Comparison of ENCODE assay signal across 2 cellular contexts in genomic region chr19:21362291-21362690, GRCh38.
TF ChIP-seq lines count a peak whose summit lies in the region.

No MANE protein-coding gene starts in this region.

TF ChIP-seq in GM23338, 12 proteins besides CTCF, POLR2A, EP300 and RAD21:
- no peak for TF ChIP-seq EZH2phosphoT487 (IDR thresholded peaks at IDR 0.05; ENCODE audit: unreplicated experiment)
- no peak for TF ChIP-seq REST (IDR thresholded peaks at IDR 0.05; ENCODE audit: unreplicated experiment)
- TF ChIP-seq STAT1 (IDR thresholded peaks at IDR 0.05; ENCODE audit: unreplicated experiment), result no peak
- TF ChIP-seq NANOG (IDR thresholded peaks at IDR 0.05; ENCODE audit: borderline replicate concordance), result no peak
- no peak for TF ChIP-seq CREB1 (CRISPR knock-in tag; IDR thresholded peaks at IDR 0.05; ENCODE audit: low read depth)
- TF ChIP-seq EZH2 (IDR thresholded peaks at IDR 0.05; ENCODE audit: low read depth, unreplicated experiment), result no peak
- no peak for TF ChIP-seq POLR2AphosphoS5 (IDR thresholded peaks at IDR 0.05; ENCODE audit: low read depth)
- no peak for TF ChIP-seq ETS1 (IDR thresholded peaks at IDR 0.05)
- TF ChIP-seq ZNF331 (CRISPR knock-in tag; IDR thresholded peaks at IDR 0.05; ENCODE audit: low read depth), result no peak
- no peak for TF ChIP-seq JUNB (IDR thresholded peaks at IDR 0.05; ENCODE audit: unreplicated experiment)
- TF ChIP-seq ZNF114 (CRISPR knock-in tag; IDR thresholded peaks at IDR 0.05), result no peak
- TF ChIP-seq ZNF462 (CRISPR knock-in tag; IDR thresholded peaks at IDR 0.05), result no peak
TF ChIP-seq in GM23338: peak in this region for 0.

TF ChIP-seq in H1, 55 proteins besides CTCF, POLR2A, EP300 and RAD21:
- TF ChIP-seq RXRA (IDR thresholded peaks at IDR 0.05; ENCODE audit: insufficient read depth, low read depth, low read length) (no peak), POLR2AphosphoS5 (IDR thresholded peaks at IDR 0.05; ENCODE audit: low read depth, low read length) (peak; percentile 52; the same call in 1 of the 2 replicates), CHD1 (IDR thresholded peaks at IDR 0.05; ENCODE audit: low read depth, low read length) (no peak)
